In genomic region chr11:120188371-120188770, GRCh38 we compare ENCODE assay signal across 1 cellular context.
TF ChIP-seq lines count a peak whose summit lies in the region.

No MANE protein-coding gene starts in this region.

TF ChIP-seq in HepG2, 621 proteins besides CTCF, POLR2A, EP300 and RAD21:
- TF ChIP-seq FOXA1 (IDR thresholded peaks at IDR 0.05) = no peak
- TF ChIP-seq FOXA1 (CRISPR knock-in tag; IDR thresholded peaks at IDR 0.05) = no peak
- TF ChIP-seq THAP9 (CRISPR knock-in tag; IDR thresholded peaks at IDR 0.05; ENCODE audit: borderline replicate concordance) = 0 out of 2 replicates have a peak, but pooled peaks have one; percentile 20
- TF ChIP-seq PHF20 (CRISPR knock-in tag; IDR thresholded peaks at IDR 0.05) = no peak
